ENCODE assay signal across 1 cellular context in genomic region chr13:98582947-98583346, GRCh38.
TF ChIP-seq lines count a peak whose summit lies in the region.

No MANE protein-coding gene starts in this region.

TF ChIP-seq in IMR-90, 13 proteins besides CTCF, POLR2A, EP300 and RAD21:
- TF ChIP-seq RCOR1 (IDR thresholded peaks at IDR 0.05; ENCODE audit: insufficient replicate concordance, low read length) (no peak), RFX5 (IDR thresholded peaks at IDR 0.05; ENCODE audit: low read depth, low read length) (no peak), MXI1 (IDR thresholded peaks at IDR 0.05; ENCODE audit: borderline replicate concordance, low read depth, low read length) (no peak), MAFK (IDR thresholded peaks at IDR 0.05; ENCODE audit: low read depth, low read length) (no peak), NFE2L2 (IDR thresholded peaks at IDR 0.05; ENCODE audit: low read depth, low read length) (no peak), SMC3 (IDR thresholded peaks at IDR 0.05; ENCODE audit: low read depth, low read length) (no peak), FOS (IDR thresholded peaks at IDR 0.05; ENCODE audit: low read depth, low read length) (no peak), ELK1 (IDR thresholded peaks at IDR 0.05; ENCODE audit: borderline replicate concordance, low read depth, low read length) (no peak), BHLHE40 (IDR thresholded peaks at IDR 0.05; ENCODE audit: low read depth, low read length) (no peak), MAZ (IDR thresholded peaks at IDR 0.05; ENCODE audit: borderline replicate concordance, low read depth, low read length) (no peak), CHD1 (IDR thresholded peaks at IDR 0.05; ENCODE audit: low read depth, low read length) (no peak), CEBPB (IDR thresholded peaks at IDR 0.05; ENCODE audit: low read depth, low read length) (no peak), USF2 (IDR thresholded peaks at IDR 0.05; ENCODE audit: low read depth, low read length) (no peak)
